Comparison of ENCODE assay signal across 9 cellular contexts in the genomic region with DNA sequence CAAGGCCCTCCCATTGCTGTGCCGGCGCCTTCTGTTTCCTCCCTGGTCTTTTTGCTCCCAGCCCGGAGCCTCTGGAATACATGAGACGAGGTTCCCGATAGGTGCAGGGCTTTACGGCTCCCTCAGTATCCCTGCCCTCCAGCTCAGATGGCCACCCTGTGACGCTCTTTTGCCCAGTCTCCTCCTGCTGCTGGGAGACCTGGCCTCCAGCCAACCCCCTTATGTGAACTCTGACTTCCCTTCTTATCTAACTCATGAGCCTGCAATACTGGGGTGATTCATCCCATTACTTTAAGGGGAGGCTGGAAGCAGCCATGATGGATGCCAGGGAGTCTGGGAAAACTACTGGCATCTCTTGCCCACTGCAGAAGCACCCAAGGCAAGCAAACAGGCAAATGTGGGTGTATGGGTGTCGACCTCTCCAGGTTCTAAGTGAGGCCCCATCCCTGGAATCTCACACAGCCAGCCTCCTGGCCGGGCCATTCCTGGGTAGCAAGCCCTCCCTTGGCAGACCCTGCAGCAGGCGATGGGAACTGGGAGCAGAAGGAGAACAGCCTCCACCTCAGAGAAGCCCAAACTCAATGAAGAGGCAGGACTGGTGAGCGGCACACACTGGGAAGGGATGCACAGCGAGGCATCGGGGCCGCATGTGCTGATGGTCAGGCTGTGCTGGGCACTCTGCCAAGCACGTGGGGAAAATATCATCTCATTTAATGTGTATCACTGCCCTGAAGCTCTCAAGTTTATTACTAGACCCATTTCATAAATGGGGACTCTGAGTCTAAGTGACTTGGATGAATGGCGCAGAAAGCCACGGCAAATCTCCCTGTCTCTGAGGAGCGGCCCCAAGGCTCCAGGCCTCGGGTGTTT.
DNase-seq lines count a peak whose midpoint lies in the region; ATAC-seq and TF ChIP-seq lines count a peak whose summit lies in the region.
"Had no signal": no experiment of that assay in that cellular context is flagged by ENCODE, and none has a peak within 500 bp of the region (broad histone marks: within the 10 kb centered on the region; RNA-seq: fewer than 3 reads in every experiment).

No MANE protein-coding gene starts in this region.

- peaks cover 0 to 9% (median 0%) of the 10 kb centered on the region in 9 donors for H3K36me3 ChIP-seq in heart right ventricle
- H3K36me3 ChIP-seq in spleen, result peaks cover 0 to 34% (median 5%) of the 10 kb centered on the region in 6 donors

- TF ChIP-seq CTCF in HFFc6 (IDR thresholded peaks at IDR 0.05) (no peak), heart right ventricle (IDR thresholded peaks at IDR 0.05) (no peak), spleen (IDR thresholded peaks at IDR 0.05 in 8 of 11, conservative IDR thresholded peaks at IDR 0.05 in 3 of 11) (no peak)

- POLR2A ChIA-PET in activated CD8-positive, alpha-beta T cell treated with anti-CD3 and anti-CD28 coated beads, Interleukin-2, amount 10 ng/mL, durations not matched to agents 7 days and 5 days (lab: Charles Lee), result interaction anchor here (0.7 to 2.2 kb wide), 6 partner anchors 27 to 77 kb away, joined by 3 to 9 read pairs (median 4); no protein-coding TSS in a partner anchor

- H3K27me3 Mint-ChIP-seq in HFFc6 (ENCODE audit: insufficient read depth), result no peaks in the 10 kb centered on the region; the same call in 1 of the 2 replicates
- H3K27me3 Mint-ChIP-seq in activated CD8-positive, alpha-beta T cell treated with anti-CD3 and anti-CD28 coated beads, Interleukin-2, amount 10 ng/mL, durations not matched to agents 7 days and 5 days (ENCODE audit: low read depth), result no peaks in the 10 kb centered on the region

- H3K27me3 ChIP-seq in heart right ventricle (no peaks in the 10 kb centered on the region), spleen (replicated peaks in 1 of 7) (no peaks in the 10 kb centered on the region)

- intact Hi-C loops in heart right ventricle (cut with DNase I), result loop anchor here in 6 of 10 donors (5.0 kb wide), 3 partner anchors 56 to 96 kb away; partner anchors contain the start of gene FAM53B (in 3 of the 6)
- intact Hi-C loops in spleen (cut with DNase I; ENCODE audit: low total_unique reads), result loop anchor here (10.0 kb wide), 1 partner anchor 98 kb away; the partner anchor contains the start of gene FAM53B

- TF ChIP-seq POLR2A in spleen (IDR thresholded peaks at IDR 0.05), result no peak

- no peak overlapping the region for H3K4me3 ChIP-seq in heart right ventricle
- peak overlapping the region in 1 of 8 donors; percentile 58 for H3K4me3 ChIP-seq in spleen

- H3K4me1 ChIP-seq in heart right ventricle (peaks cover 69 to 100% (median 99%) of the 10 kb centered on the region in 9 donors), spleen (peaks cover 74 to 100% (median 100%) of the 10 kb centered on the region in 6 donors)

- peak overlapping the region; percentile 38 to 91 (median 78) for H3K27ac ChIP-seq in heart right ventricle
- peak overlapping the region; percentile 87 to 97 (median 92) for H3K27ac ChIP-seq in spleen

- WGBS in heart right ventricle, 2 donors, result 60 to 65% methylated on average over 19 of the region's 19 CpGs
- 71 to 82% (median 72%) methylated on average over 15 to 19 of the region's 19 CpGs for WGBS in spleen, 5 donors

- H3K36me3 Mint-ChIP-seq in HFFc6 (ENCODE audit: low read depth), result 0 out of 2 replicates have a peak, but pooled peaks cover 4% of the 10 kb centered on the region
- peaks cover 19% of the 10 kb centered on the region for H3K36me3 Mint-ChIP-seq in activated CD8-positive, alpha-beta T cell treated with anti-CD3 and anti-CD28 coated beads, Interleukin-2, amount 10 ng/mL, durations not matched to agents 7 days and 5 days (ENCODE audit: low read depth)

- H3K9me3 ChIP-seq in heart right ventricle (no peaks in the 10 kb centered on the region), spleen (no peaks in the 10 kb centered on the region)

- peak; percentile 69 for DNase-seq in HFFc6
- no peak for DNase-seq in activated CD8-positive, alpha-beta T cell treated with anti-CD3 and anti-CD28 coated beads, Interleukin-2, amount 10 ng/mL, durations not matched to agents 7 days and 5 days
- peak; percentile 79 to 83 for DNase-seq in heart right ventricle
- DNase-seq in spleen, result peak; percentile 82
- DNase-seq in stimulated activated CD4-positive, alpha-beta T cell treated with anti-CD3 and anti-CD28 coated beads, Interleukin-2, amount 100 ng/mL, for 24 hours, result no peak
- no peak for DNase-seq in NCI-H524 (lab: John Stamatoyannopoulos, UW)
- no peak for DNase-seq in cerebellum (ENCODE audit: low spot score)
- DNase-seq in GOT3 (lab: John Stamatoyannopoulos, UW), result no peak

- peak overlapping the region; percentile 73 for H3K27ac Mint-ChIP-seq in HFFc6
- H3K27ac Mint-ChIP-seq in activated CD8-positive, alpha-beta T cell treated with anti-CD3 and anti-CD28 coated beads, Interleukin-2, amount 10 ng/mL, durations not matched to agents 7 days and 5 days, result peak overlapping the region; percentile 92

- H3K9me3 Mint-ChIP-seq in HFFc6, result no peaks in the 10 kb centered on the region
- no peaks in the 10 kb centered on the region for H3K9me3 Mint-ChIP-seq in activated CD8-positive, alpha-beta T cell treated with anti-CD3 and anti-CD28 coated beads, Interleukin-2, amount 10 ng/mL, durations not matched to agents 7 days and 5 days (ENCODE audit: insufficient read depth)
- H3K9me3 Mint-ChIP-seq: neural crest cell had no signal

- ATAC-seq in activated CD8-positive, alpha-beta T cell treated with anti-CD3 and anti-CD28 coated beads, Interleukin-2, amount 10 ng/mL, durations not matched to agents 7 days and 5 days, result no peak
- peak; percentile 16 to 67 (median 38) for ATAC-seq in heart right ventricle

- no peak overlapping the region for H3K4me3 Mint-ChIP-seq in HFFc6
- H3K4me3 Mint-ChIP-seq in activated CD8-positive, alpha-beta T cell treated with anti-CD3 and anti-CD28 coated beads, Interleukin-2, amount 10 ng/mL, durations not matched to agents 7 days and 5 days, result no peak overlapping the region
- H3K4me3 Mint-ChIP-seq: neural crest cell had no signal

- peaks cover 37% of the 10 kb centered on the region for H3K4me1 Mint-ChIP-seq in HFFc6 (ENCODE audit: low read depth)
- peaks cover 74% of the 10 kb centered on the region for H3K4me1 Mint-ChIP-seq in activated CD8-positive, alpha-beta T cell treated with anti-CD3 and anti-CD28 coated beads, Interleukin-2, amount 10 ng/mL, durations not matched to agents 7 days and 5 days (ENCODE audit: low read depth)

- CTCF ChIA-PET in activated CD8-positive, alpha-beta T cell treated with anti-CD3 and anti-CD28 coated beads, Interleukin-2, amount 10 ng/mL, durations not matched to agents 7 days and 5 days (lab: Charles Lee), result interaction anchor here (0.8 to 5.5 kb wide), 17 partner anchors 10 to 111 kb away, joined by 3 to 63 read pairs (median 6); no protein-coding TSS in a partner anchor

Comparison
In these comparisons a context has a peak if more than half of its experiments do, and no peak if none do; other contexts are left out.
1. DNase-seq: peak in HFFc6 (single experiment), heart right ventricle (2 of 2) and spleen (single experiment); none in activated CD8-positive, alpha-beta T cell treated with anti-CD3 and anti-CD28 coated beads, Interleukin-2, amount 10 ng/mL, durations not matched to agents 7 days and 5 days (single experiment), stimulated activated CD4-positive, alpha-beta T cell treated with anti-CD3 and anti-CD28 coated beads, Interleukin-2, amount 100 ng/mL, for 24 hours (0 of 2), NCI-H524 (0 of 2), cerebellum (single experiment) and GOT3 (single experiment).